Comparison of ENCODE assay signal across 19 cellular contexts in the genomic region with DNA sequence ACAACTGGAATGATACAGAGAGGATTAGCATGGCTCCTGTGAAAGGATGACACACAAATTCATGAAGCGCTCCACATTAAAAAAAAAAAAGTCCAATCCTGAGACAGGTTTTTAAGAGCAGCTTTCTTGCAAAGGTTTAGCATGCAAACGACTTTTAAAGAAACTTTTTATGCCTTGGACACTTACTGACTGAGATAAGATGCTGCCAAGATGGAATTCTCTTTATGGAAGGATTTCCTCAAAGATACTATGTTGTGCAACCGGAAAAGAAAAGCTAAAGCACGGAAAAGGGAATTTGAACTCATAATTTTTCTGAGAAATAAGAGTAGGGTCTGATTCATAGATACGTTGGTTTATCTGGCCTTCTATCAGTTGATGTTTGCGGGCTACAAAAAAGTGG. TPM values are rescaled to one million over a fixed set of nuclear protein-coding genes. Genes with fewer than 3 reads are reported as not detected.
DNase-seq lines count a peak whose midpoint lies in the region; TF ChIP-seq lines count a peak whose summit lies in the region.
"Had no signal": no experiment of that assay in that cellular context is flagged by ENCODE, and none has a peak within 500 bp of the region (broad histone marks: within the 10 kb centered on the region; RNA-seq: fewer than 3 reads in every experiment).

No MANE protein-coding gene starts in this region.

- no peaks in the 10 kb centered on the region for H3K27me3 ChIP-seq in BLaER1 treated with 17β-estradiol and CSF1 and Interleukin-3, amounts not matched to agents 10 nM and 100 nM
- no peaks in the 10 kb centered on the region for H3K27me3 ChIP-seq in Loucy (ENCODE audit: insufficient read depth, low read length, poor library complexity, severe bottlenecking)
- H3K27me3 ChIP-seq: BE2C had no signal

- no peaks in the 10 kb centered on the region for H3K9me2 ChIP-seq in Loucy (replicated peaks; ENCODE audit: low read depth, low read length)

- no peak overlapping the region for H3K4me3 ChIP-seq in BLaER1 treated with 17β-estradiol and CSF1 and Interleukin-3, amounts not matched to agents 10 nM and 100 nM
- H3K4me3 ChIP-seq in Loucy (ENCODE audit: low read length, poor library complexity, severe bottlenecking) (peak overlapping the region; percentile 51), fibroblast of villous mesenchyme (ENCODE audit: low read depth, low read length) (no peak overlapping the region)
- H3K4me3 ChIP-seq: A549, HAP-1 had no signal

- H3K36me3 ChIP-seq in BLaER1 treated with 17β-estradiol and CSF1 and Interleukin-3, amounts not matched to agents 10 nM and 100 nM: no peaks in the 10 kb centered on the region
- H3K36me3 ChIP-seq in Loucy (ENCODE audit: insufficient read depth, low read length): no peaks in the 10 kb centered on the region
- H3K36me3 ChIP-seq: BE2C, HAP-1 had no signal

- H3K79me2 ChIP-seq in Loucy (ENCODE audit: insufficient read depth, low read length): no peaks in the 10 kb centered on the region

- H3K9me3 ChIP-seq in BLaER1 treated with 17β-estradiol and CSF1 and Interleukin-3, amounts not matched to agents 10 nM and 100 nM (replicated peaks in 1 of 11): 0 out of 22 replicates have a peak, but pooled peaks cover 0 to 9% (median 0%) of the 10 kb centered on the region in 11 experiments
- H3K9me3 ChIP-seq in Loucy (ENCODE audit: insufficient read depth, low read depth, low read length): no peaks in the 10 kb centered on the region
- H3K9me3 ChIP-seq: A549, BE2C, HAP-1 had no signal

- peak; percentile 39 for DNase-seq in amniotic epithelial cell (ENCODE audit: low read depth)
- peak; percentile 60 for DNase-seq in fibroblast of villous mesenchyme (ENCODE audit: low read depth)
- no peak for DNase-seq in DMS79 treated with DMSO at 0.1 percent for 48 hours (lab: John Stamatoyannopoulos, UW)
- DNase-seq in activated CD8-positive, alpha-beta memory T cell treated with anti-CD3 and anti-CD28 coated beads for 24 hours: no peak
- no peak for DNase-seq in NCI-H1048 (lab: John Stamatoyannopoulos, UW)
- no peak for DNase-seq in LoVo (ENCODE audit: low spot score)
- DNase-seq: 8988T, ACHN, BE2C, DMS 273 treated with DMSO at 0.1 percent for 48 hours, DMS79, GOT3, HFFc6 had no signal

- H3F3A ChIP-seq in Loucy (ENCODE audit: low read depth): peaks cover 5% of the 10 kb centered on the region

- H2AFZ ChIP-seq in Loucy (ENCODE audit: low read length): no peak overlapping the region

- peak overlapping the region in 6 of 11 experiments; percentile 37 to 61 (median 54); a peak in 10 of 22 replicates for H3K9ac ChIP-seq in BLaER1 treated with 17β-estradiol and CSF1 and Interleukin-3, amounts not matched to agents 10 nM and 100 nM
- H3K9ac ChIP-seq in Loucy (ENCODE audit: low read depth, low read length, poor library complexity, severe bottlenecking): peak overlapping the region; percentile 36

- TF ChIP-seq CTCF in Loucy (conservative IDR thresholded peaks at IDR 0.05; ENCODE audit: low read length) (no peak), fibroblast of villous mesenchyme (IDR thresholded peaks at IDR 0.05; ENCODE audit: insufficient read depth, low read depth, low read length) (no peak)

- H3K4me1 ChIP-seq in BLaER1 treated with 17β-estradiol and CSF1 and Interleukin-3, amounts not matched to agents 10 nM and 100 nM: peaks cover 21 to 64% (median 51%) of the 10 kb centered on the region in 10 experiments
- peaks cover 48% of the 10 kb centered on the region for H3K4me1 ChIP-seq in Loucy (ENCODE audit: insufficient read depth, low read length, poor library complexity, severe bottlenecking)
- H3K4me1 ChIP-seq: BE2C had no signal

- peak overlapping the region; percentile 2 to 82 (median 67); a peak in 21 of 22 replicates for H3K4me2 ChIP-seq in BLaER1 treated with 17β-estradiol and CSF1 and Interleukin-3, amounts not matched to agents 10 nM and 100 nM
- peak overlapping the region; percentile 88 for H3K4me2 ChIP-seq in Loucy (ENCODE audit: low read depth, low read length, poor library complexity, severe bottlenecking)
- H3K4me2 ChIP-seq: A549 had no signal

- H4K20me1 ChIP-seq in BLaER1 treated with 17β-estradiol and CSF1 and Interleukin-3, amounts not matched to agents 10 nM and 100 nM: peaks cover 0 to 5% (median 0%) of the 10 kb centered on the region in 11 experiments; a peak in 1 of 22 replicates
- H4K20me1 ChIP-seq in Loucy (ENCODE audit: insufficient read depth, low read length, poor library complexity, severe bottlenecking): no peaks in the 10 kb centered on the region

- peak overlapping the region in 8 of 11 experiments; percentile 51 to 84 (median 74); a peak in 16 of 22 replicates for H3K27ac ChIP-seq in BLaER1 treated with 17β-estradiol and CSF1 and Interleukin-3, amounts not matched to agents 10 nM and 100 nM
- H3K27ac ChIP-seq: A549, C4-2B had no signal

RNA-seq across cellular contexts. Expression of a gene that starts 27.3 kb away (rescaled TPM):
- 4.5 and 11.2 TPM in 2 replicates for total RNA-seq in fibroblast of villous mesenchyme

RNA-seq across cellular contexts. Expression of a gene that starts 27.5 kb away (rescaled TPM):
- 270 and 339 TPM in 2 replicates for total RNA-seq in fibroblast of villous mesenchyme

RNA-seq across cellular contexts. Expression of a gene that starts 39.1 kb away (rescaled TPM):
- total RNA-seq in fibroblast of villous mesenchyme: under 0.01 TPM in 1 of 2 replicates, not detected in the other
- total RNA-seq: CD4-positive, CD25-positive, alpha-beta regulatory T cell; HFFc6 had no signal

Comparison
In these comparisons a context has a peak if more than half of its experiments do, and no peak if none do; other contexts are left out.
1. DNase-seq: peak in amniotic epithelial cell (single experiment) and fibroblast of villous mesenchyme (single experiment); none in DMS79 treated with DMSO at 0.1 percent for 48 hours (single experiment), activated CD8-positive, alpha-beta memory T cell treated with anti-CD3 and anti-CD28 coated beads for 24 hours (single experiment), NCI-H1048 (single experiment) and LoVo (single experiment).